ENCODE assay signal across 16 cellular contexts in the genomic region with DNA sequence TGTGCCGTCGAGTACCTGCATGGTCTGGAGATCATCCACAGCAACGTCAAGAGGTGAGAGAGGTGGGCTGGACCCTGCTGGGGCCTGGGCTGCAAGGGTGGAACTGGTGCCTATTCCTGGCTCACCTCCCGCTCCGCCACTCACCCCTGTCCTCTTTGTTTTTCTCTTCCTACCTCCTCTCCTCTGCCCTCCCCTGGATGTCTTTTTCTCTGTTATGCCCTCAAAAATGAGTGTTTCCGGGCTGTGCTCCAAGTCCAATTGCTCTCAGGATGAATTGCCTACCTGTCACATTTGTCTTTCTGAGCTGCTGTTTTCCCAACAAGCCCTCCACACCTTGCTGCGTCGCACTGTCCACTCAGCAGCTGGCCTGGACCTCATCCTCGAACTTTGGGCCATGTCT. TPM values are rescaled to one million over a fixed set of nuclear protein-coding genes. Genes with fewer than 3 reads are reported as not detected.
A peak's percentile ranks its signal among the peaks of the same experiment; 100 is the strongest.
DNase-seq lines count a peak whose midpoint lies in the region; ATAC-seq, FAIRE-seq and TF ChIP-seq lines count a peak whose summit lies in the region.
"Had no signal": no experiment of that assay in that cellular context is flagged by ENCODE, and none has a peak within 500 bp of the region (broad histone marks: within the 10 kb centered on the region; RNA-seq: fewer than 3 reads in every experiment).

No MANE protein-coding gene starts in this region.

- H3K27me3 Mint-ChIP-seq in activated naive CD4-positive, alpha-beta T cell treated with anti-CD3 and anti-CD28 coated beads, Interleukin-2, amount 50 U/mL, for 24 hours, result no peaks in the 10 kb centered on the region

- H3K4me3 Mint-ChIP-seq in activated naive CD4-positive, alpha-beta T cell treated with anti-CD3 and anti-CD28 coated beads, Interleukin-2, amount 50 U/mL, for 24 hours, result no peak overlapping the region

- DNase-seq in activated naive CD4-positive, alpha-beta T cell treated with Interleukin-2 at 50 U/mL for 16 hours, result no peak
- peak; percentile 22 for DNase-seq in NCI-H2227 (lab: John Stamatoyannopoulos, UW; ENCODE audit: unreplicated experiment)
- DNase-seq in body of pancreas, result peak in 2 of 4 donors; percentile 34 to 35
- peak; percentile 85 for DNase-seq in thyroid gland
- DNase-seq in T-helper 2 cell, result no peak
- DNase-seq in epidermal melanocyte (ENCODE audit: insufficient read length, low spot score), result no peak
- no peak for DNase-seq in GM12892 (ENCODE audit: insufficient read length)
- DNase-seq: cortex of kidney, DND-41, esophagus squamous epithelium, heart right ventricle, kidney glomerular epithelial cell, NCI-H510A treated with DMSO at 0.1 percent for 48 hours, SHP77 treated with DMSO at 0.1 percent for 48 hours, transverse colon had no signal

- H3K4me1 Mint-ChIP-seq in activated naive CD4-positive, alpha-beta T cell treated with anti-CD3 and anti-CD28 coated beads, Interleukin-2, amount 50 U/mL, for 24 hours, result peaks cover 25% of the 10 kb centered on the region

- peak overlapping the region in 2 of 4 donors; percentile 51 to 56 for H3K27ac ChIP-seq in body of pancreas
- peak overlapping the region; percentile 34 to 78 (median 46) for H3K27ac ChIP-seq in thyroid gland

- peak overlapping the region; percentile 23 for H3K27ac Mint-ChIP-seq in activated naive CD4-positive, alpha-beta T cell treated with anti-CD3 and anti-CD28 coated beads, Interleukin-2, amount 50 U/mL, for 24 hours

- FAIRE-seq in GM12892 (lab: Jason Lieb, UNC), result no peak

- H3K27me3 ChIP-seq in body of pancreas, result no peaks in the 10 kb centered on the region
- no peaks in the 10 kb centered on the region for H3K27me3 ChIP-seq in thyroid gland
- H3K27me3 ChIP-seq: esophagus squamous epithelium, heart right ventricle, transverse colon had no signal

- H3K9me3 Mint-ChIP-seq in activated naive CD4-positive, alpha-beta T cell treated with anti-CD3 and anti-CD28 coated beads, Interleukin-2, amount 50 U/mL, for 24 hours, result no peaks in the 10 kb centered on the region

- TF ChIP-seq POLR2A in body of pancreas (IDR thresholded peaks at IDR 0.05) (no peak), thyroid gland (IDR thresholded peaks at IDR 0.05) (no peak), GM12892 (IDR thresholded peaks at IDR 0.05; ENCODE audit: low read depth, low read length) (no peak)

- intact Hi-C loops in body of pancreas (cut with DNase I) (loop anchor here (10.0 kb wide), 1 partner anchor 55 kb away; the partner anchor contains the start of gene IRAK2), thyroid gland (cut with DNase I) (loop anchor here (10.0 kb wide), 1 partner anchor 105 kb away; the partner anchor contains the start of gene BRK1)

- no peaks in the 10 kb centered on the region for H3K9me3 ChIP-seq in body of pancreas
- H3K9me3 ChIP-seq in thyroid gland, result no peaks in the 10 kb centered on the region
- H3K9me3 ChIP-seq: esophagus squamous epithelium, transverse colon had no signal

- peaks cover 15% of the 10 kb centered on the region for H3K36me3 Mint-ChIP-seq in activated naive CD4-positive, alpha-beta T cell treated with anti-CD3 and anti-CD28 coated beads, Interleukin-2, amount 50 U/mL, for 24 hours

- TF ChIP-seq CTCF in body of pancreas (IDR thresholded peaks at IDR 0.05) (no peak), thyroid gland (IDR thresholded peaks at IDR 0.05) (no peak)

- ATAC-seq in body of pancreas, result peak; percentile 54
- ATAC-seq: heart right ventricle had no signal

- H3K36me3 ChIP-seq in body of pancreas (replicated peaks in 1 of 2; ENCODE audit: insufficient read depth in 1 of 2, low read depth in 2 of 2) (no peaks in the 10 kb centered on the region), thyroid gland (peaks cover 0 to 3% of the 10 kb centered on the region in 2 donors)
- H3K36me3 ChIP-seq: transverse colon had no signal

- WGBS in body of pancreas, 2 donors, result 56 to 65% methylated on average over 8 to 9 of the region's 9 CpGs
- 20 to 22% methylated on average over 9 of the region's 9 CpGs for WGBS in thyroid gland, 2 donors

- no peak overlapping the region for H3K4me3 ChIP-seq in body of pancreas
- no peak overlapping the region for H3K4me3 ChIP-seq in thyroid gland (replicated peaks in 1 of 3)
- H3K4me3 ChIP-seq: esophagus squamous epithelium, heart right ventricle, transverse colon had no signal

- H3K4me1 ChIP-seq in body of pancreas (peaks cover 15% of the 10 kb centered on the region), thyroid gland (peaks cover 1 to 15% of the 10 kb centered on the region in 2 donors)

RNA-seq across cellular contexts. Expression of gene TATDN2, which starts 28.5 kb away (rescaled TPM):
- 10 to 100 TPM; 15.3 to 19.8 TPM for total RNA-seq in body of pancreas
- 10 to 100 TPM; 21.4 to 37.1 (median 30.1) TPM for total RNA-seq in thyroid gland
- polyA plus RNA-seq in GM12892 (2012; ENCODE audit: missing spikeins), result 19.4 TPM

RNA-seq across cellular contexts. Expression of gene IRAK2, which starts 55.0 kb away (rescaled TPM):
- 1 to 10 TPM in 1 of 2 donors, under 1 TPM in 1; 0.99 to 3.9 TPM for total RNA-seq in body of pancreas
- total RNA-seq in thyroid gland, result 1 to 10 TPM; 5.0 to 9.1 (median 7.4) TPM
- 4.7 TPM for polyA plus RNA-seq in GM12892 (2012; ENCODE audit: missing spikeins)

Comparison
In these comparisons a context has a peak if more than half of its experiments do, and no peak if none do; other contexts are left out.
1. DNase-seq: peak in NCI-H2227 (single experiment) and thyroid gland (2 of 2); none in activated naive CD4-positive, alpha-beta T cell treated with Interleukin-2 at 50 U/mL for 16 hours (single experiment), T-helper 2 cell (0 of 5), epidermal melanocyte (single experiment) and GM12892 (single experiment).